In the genomic region with DNA sequence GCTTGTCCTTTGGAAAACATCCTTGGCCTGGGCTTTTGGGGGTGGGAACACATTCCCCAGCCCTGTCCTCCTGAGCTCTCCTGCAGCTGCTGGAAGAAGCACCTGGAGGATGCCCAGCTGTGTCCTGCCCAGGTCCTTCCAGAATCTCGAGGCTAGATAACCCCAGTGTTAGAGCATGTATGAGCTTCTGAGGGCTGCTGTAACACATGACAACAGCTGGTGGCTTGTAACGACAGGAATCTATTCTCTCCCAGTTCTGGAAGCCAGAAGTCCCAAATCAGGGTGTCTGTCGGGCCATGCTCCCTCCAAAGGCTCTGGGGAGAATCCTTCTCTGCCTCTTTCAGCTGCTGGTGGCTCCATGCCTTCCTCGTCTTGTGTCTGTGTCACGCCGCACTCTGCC, we compare ENCODE assay signal across 19 cellular contexts.
"Had no signal": no experiment of that assay in that cellular context is flagged by ENCODE, and none has a peak within 500 bp of the region (broad histone marks: within the 10 kb centered on the region; RNA-seq: fewer than 3 reads in every experiment).

No MANE protein-coding gene starts in this region.

- H3K9me3 ChIP-seq: MG63, SJCRH30 had no signal

- H3K27me3 ChIP-seq: MG63, SJCRH30 had no signal

- H3K36me3 ChIP-seq: MG63, SJCRH30 had no signal

- H3K4me3 ChIP-seq: MG63, SJCRH30 had no signal

- DNase-seq: MG63, NCI-H1092, NCI-H1105 treated with DMSO at 0.1 percent for 48 hours, NCI-H1417 treated with DMSO at 0.1 percent for 48 hours, NCI-H146, NCI-H1694 treated with DMSO at 0.1 percent for 48 hours, NCI-H2029, NCI-H2081 treated with DMSO at 0.1 percent for 48 hours, NCI-H2171, NCI-H226, NCI-H446, NCI-H510A, NCI-H524 treated with DMSO at 0.1 percent for 48 hours, NCI-H69, NCI-H774, SHP77, SJCRH30 had no signal

- H3K27ac ChIP-seq: RWPE1, SJCRH30 had no signal

- ATAC-seq: Panc1 had no signal
